In the genomic region with DNA sequence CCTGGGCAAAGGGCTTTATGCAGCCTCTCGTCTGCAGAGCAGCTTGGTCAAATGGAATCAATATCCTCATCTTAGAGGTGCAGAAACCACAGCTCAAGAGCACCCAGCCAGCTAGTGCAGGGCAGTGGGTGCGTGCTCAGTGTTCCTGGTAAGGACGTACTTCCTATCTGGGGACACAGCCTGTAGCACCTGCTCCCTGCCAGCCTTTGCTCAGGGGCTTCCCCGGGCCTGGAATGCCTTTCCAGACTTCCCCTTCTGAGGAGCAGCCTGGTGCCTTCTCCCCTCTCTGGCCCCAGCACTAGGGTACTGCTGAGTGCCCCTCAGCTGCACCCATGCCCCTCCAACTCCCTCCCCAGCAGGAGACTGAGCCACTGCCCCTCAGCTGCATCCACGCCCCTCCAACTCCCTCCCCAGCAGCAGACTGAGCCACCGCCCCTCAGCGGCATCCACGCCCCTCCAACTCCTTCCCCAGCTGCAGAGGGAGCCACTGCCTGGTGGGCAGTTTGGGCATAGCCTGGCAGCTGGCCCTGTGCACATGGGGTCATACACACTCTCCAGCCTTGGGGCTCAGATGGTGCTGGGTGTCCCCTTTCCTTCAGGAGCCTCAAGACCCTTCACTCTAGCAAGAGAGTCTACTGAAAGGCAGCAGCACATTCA, we compare ENCODE assay signal across 16 cellular contexts. TPM values are rescaled to one million over a fixed set of nuclear protein-coding genes. Genes with fewer than 3 reads are reported as not detected.
DNase-seq lines count a peak whose midpoint lies in the region; ATAC-seq, FAIRE-seq and TF ChIP-seq lines count a peak whose summit lies in the region.
"Had no signal": no experiment of that assay in that cellular context is flagged by ENCODE, and none has a peak within 500 bp of the region (broad histone marks: within the 10 kb centered on the region; RNA-seq: fewer than 3 reads in every experiment).

No MANE protein-coding gene starts in this region.

- no peak overlapping the region for H4K5ac ChIP-seq in H1 (ENCODE audit: insufficient read length, low read depth, low read length)

- H3K79me1 ChIP-seq in H1 (ENCODE audit: low read depth, low read length) (no peaks in the 10 kb centered on the region), trophoblast cell (ENCODE audit: low read length) (no peaks in the 10 kb centered on the region)

- H3K56ac ChIP-seq in H1 (replicated peaks; ENCODE audit: insufficient read length, low read depth, low read length), result no peak overlapping the region

- H4K8ac ChIP-seq in H1 (ENCODE audit: extremely low read depth, insufficient read depth, low read length), result 0 out of 2 replicates have a peak overlapping the region, but pooled peaks have one; percentile 14
- H4K8ac ChIP-seq in trophoblast cell (ENCODE audit: low read depth, low read length), result no peak overlapping the region

- POLR2A ChIA-PET in HEK293 (lab: Yijun Ruan, JAX) (no interaction called here), H1 (lab: Charles Lee; ENCODE audit: partially characterized antibody) (no interaction called here)

- H3K23me2 ChIP-seq in H1 (ENCODE audit: low read depth, low read length), result no peaks in the 10 kb centered on the region

- H3K4me2 ChIP-seq in H1 (ENCODE audit: insufficient read depth in 1 of 2, low read depth in 2 of 2, low read length in 2 of 2), result no peak overlapping the region
- no peak overlapping the region for H3K4me2 ChIP-seq in osteoblast (ENCODE audit: insufficient read depth, low read length)
- no peak overlapping the region for H3K4me2 ChIP-seq in trophoblast cell (ENCODE audit: low read length)
- H3K4me2 ChIP-seq: A549, KMS-11, PC-9 had no signal

- FAIRE-seq in H1 (lab: Jason Lieb, UNC), result no peak
- FAIRE-seq: A549 had no signal

- H3K4me1 ChIP-seq in HEK293 (ENCODE audit: control insufficient read depth, insufficient read depth, low read length), result no peaks in the 10 kb centered on the region
- H3K4me1 ChIP-seq in H1 (replicated peaks in 1 of 4; ENCODE audit: control insufficient read depth in 3 of 4, insufficient read depth in 4 of 4, low read length in 3 of 4), result peaks cover 3 to 22% (median 17%) of the 10 kb centered on the region in 4 experiments
- H3K4me1 ChIP-seq in osteoblast (ENCODE audit: insufficient read depth, low read length), result peaks cover 24% of the 10 kb centered on the region
- H3K4me1 ChIP-seq in trophoblast cell (ENCODE audit: control insufficient read depth in 1 of 2, insufficient read depth in 2 of 2, low read length in 2 of 2), result peaks cover 9 to 14% of the 10 kb centered on the region in 2 experiments

- no peak for TF ChIP-seq RAD21 in H1 (IDR thresholded peaks at IDR 0.05 in 1 of 2, conservative IDR thresholded peaks at IDR 0.05 in 1 of 2; ENCODE audit: low read depth in 2 of 2, low read length in 2 of 2)

- no peaks in the 10 kb centered on the region for H4K20me1 ChIP-seq in H1 (replicated peaks in 1 of 2; ENCODE audit: control insufficient read depth in 1 of 2, insufficient read depth in 2 of 2, low read length in 2 of 2)
- no peaks in the 10 kb centered on the region for H4K20me1 ChIP-seq in osteoblast (ENCODE audit: insufficient read depth, low read length)

- H2AK5ac ChIP-seq in H1 (ENCODE audit: low read depth, low read length) (no peak overlapping the region), trophoblast cell (ENCODE audit: low read length) (no peak overlapping the region)

- H3K9me3 ChIP-seq in HEK293 (ENCODE audit: control insufficient read depth, insufficient read depth, low read depth, low read length) (no peaks in the 10 kb centered on the region), H1 (ENCODE audit: insufficient read depth in 2 of 2, low read depth in 1 of 2, low read length in 1 of 2) (no peaks in the 10 kb centered on the region), osteoblast (ENCODE audit: low read depth, low read length) (no peaks in the 10 kb centered on the region), trophoblast cell (ENCODE audit: insufficient read depth, low read depth, low read length) (peaks cover 4% of the 10 kb centered on the region)
- H3K9me3 ChIP-seq: A549 had no signal

- peak overlapping the region; percentile 67; the same call in 1 of the 2 replicates for H2BK15ac ChIP-seq in H1 (ENCODE audit: low read length)

- H3K79me2 ChIP-seq in H1 (ENCODE audit: control insufficient read depth in 1 of 2, insufficient read depth in 2 of 2, low read length in 2 of 2), result no peaks in the 10 kb centered on the region
- H3K79me2 ChIP-seq in osteoblast (ENCODE audit: insufficient read depth, low read length), result peaks cover 10% of the 10 kb centered on the region
- H3K79me2 ChIP-seq in trophoblast cell (ENCODE audit: control insufficient read depth, insufficient read depth, low read length, poor library complexity), result no peaks in the 10 kb centered on the region

- no peak for TF ChIP-seq CTCF in HEK293 (tag by site-specific recombination; IDR thresholded peaks at IDR 0.05)
- no peak for TF ChIP-seq CTCF in H1 (IDR thresholded peaks at IDR 0.05; ENCODE audit: control extremely low read depth in 1 of 3, insufficient read depth in 1 of 3, low read depth in 1 of 3, low read length in 3 of 3)
- TF ChIP-seq CTCF in osteoblast (IDR thresholded peaks at IDR 0.05; ENCODE audit: extremely low read depth, low read depth, low read length), result no peak
- no peak for TF ChIP-seq CTCF in omental fat pad (IDR thresholded peaks at IDR 0.05)

- H3K27me3 ChIP-seq in H1 (replicated peaks in 1 of 4; ENCODE audit: control insufficient read depth in 3 of 4, extremely low read depth in 1 of 4, insufficient read depth in 3 of 4, low read length in 3 of 4), result no peaks in the 10 kb centered on the region
- no peaks in the 10 kb centered on the region for H3K27me3 ChIP-seq in osteoblast (ENCODE audit: insufficient read depth, low read length)
- H3K27me3 ChIP-seq in trophoblast cell (ENCODE audit: insufficient read depth, low read length), result no peaks in the 10 kb centered on the region

- H2BK20ac ChIP-seq in H1 (ENCODE audit: low read length), result no peak overlapping the region; the same call in 1 of the 2 replicates

- no peak for TF ChIP-seq EP300 in H1 (IDR thresholded peaks at IDR 0.05; ENCODE audit: borderline replicate concordance in 1 of 2, low read depth in 2 of 2, low read length in 2 of 2)

- H3K14ac ChIP-seq in H1 (ENCODE audit: insufficient read length), result no peak overlapping the region
- H3K14ac ChIP-seq in trophoblast cell (ENCODE audit: low read length), result no peak overlapping the region

- CTCF ChIA-PET in HEK293 (lab: Yijun Ruan, JAX) (interaction anchor here (1.1 kb wide), 1 partner anchor 42 kb away, joined by 3 read pairs; a partner anchor contains a TSS), H1 (lab: Charles Lee; ENCODE audit: partially characterized antibody) (interaction anchor here (1.0 to 2.1 kb wide), 8 partner anchors 24 to 179 kb away, joined by 3 to 8 read pairs (median 4); no protein-coding TSS in a partner anchor)

- H3K18ac ChIP-seq in H1 (ENCODE audit: extremely low read depth, low read length) (no peak overlapping the region), trophoblast cell (ENCODE audit: low read length) (no peak overlapping the region)

- no peak overlapping the region for H2AFZ ChIP-seq in H1 (ENCODE audit: low read length)
- H2AFZ ChIP-seq in osteoblast (ENCODE audit: low read length), result no peak overlapping the region
- H2AFZ ChIP-seq in trophoblast cell (ENCODE audit: insufficient read depth, low read length, poor library complexity), result no peak overlapping the region
- H2AFZ ChIP-seq: PC-9 had no signal

- no peak overlapping the region for H4K12ac ChIP-seq in trophoblast cell (ENCODE audit: low read depth, low read length)

- H2BK5ac ChIP-seq in H1 (ENCODE audit: low read depth, low read length), result peak overlapping the region; percentile 38; the same call in 1 of the 2 replicates
- H2BK5ac ChIP-seq in trophoblast cell (ENCODE audit: low read depth, low read length, poor library complexity), result no peak overlapping the region

- no peaks in the 10 kb centered on the region for H3K36me3 ChIP-seq in HEK293 (ENCODE audit: control insufficient read depth in 2 of 2, insufficient read depth in 1 of 2, low read length in 2 of 2)
- H3K36me3 ChIP-seq in H1 (ENCODE audit: control insufficient read depth in 2 of 4, insufficient read depth in 4 of 4, low read length in 3 of 4), result no peaks in the 10 kb centered on the region
- H3K36me3 ChIP-seq in osteoblast (ENCODE audit: insufficient read depth, low read length), result no peaks in the 10 kb centered on the region
- no peaks in the 10 kb centered on the region for H3K36me3 ChIP-seq in trophoblast cell (ENCODE audit: control insufficient read depth in 1 of 2, insufficient read depth in 2 of 2, low read length in 2 of 2)

- H3K23ac ChIP-seq in H1 (ENCODE audit: insufficient read length) (no peak overlapping the region), trophoblast cell (ENCODE audit: low read length) (no peak overlapping the region)

- 86% methylated on average over 6 of the region's 8 CpGs; no CpG with 5 or more reads in 1 of the 2 experiments for WGBS in H1 (ENCODE audit: extremely low coverage in 1 of 2, insufficient coverage in 1 of 2, insufficient read length in 1 of 2, insufficient replicate concordance in 2 of 2, low coverage in 1 of 2, low lambda C conversion rate in 2 of 2, missing lambda C conversion rate in 1 of 2), 2 experiments
- WGBS in trophoblast cell (ENCODE audit: extremely low coverage, insufficient coverage, insufficient read length), result no CpG with 5 or more reads among the region's 8 CpGs

- H3K9ac ChIP-seq in H1 (replicated peaks in 1 of 4; ENCODE audit: extremely low read depth in 1 of 4, low read depth in 3 of 4, low read length in 3 of 4) (0 out of 7 replicates have a peak overlapping the region, but pooled peaks of 1 of the 4 experiments have one; percentile 6), trophoblast cell (ENCODE audit: low read length) (no peak overlapping the region)
- H3K9ac ChIP-seq: KMS-11 had no signal

- H2BK120ac ChIP-seq in H1 (replicated peaks; ENCODE audit: low read depth, low read length), result no peak overlapping the region
- H2BK120ac ChIP-seq in trophoblast cell (ENCODE audit: insufficient read depth, low read length, poor library complexity), result no peak overlapping the region

- no peak for TF ChIP-seq POLR2A in H1 (IDR thresholded peaks at IDR 0.05; ENCODE audit: control extremely low read depth in 1 of 2, low read depth in 2 of 2, low read length in 2 of 2)

- H3K4me3 ChIP-seq in HEK293 (ENCODE audit: low read depth, low read length), result no peak overlapping the region
- H3K4me3 ChIP-seq in H1 (ENCODE audit: extremely low read depth in 1 of 4, insufficient read depth in 2 of 4, low read depth in 3 of 4, low read length in 4 of 4), result no peak overlapping the region
- no peak overlapping the region for H3K4me3 ChIP-seq in osteoblast (ENCODE audit: insufficient read depth, low read length)
- no peak overlapping the region for H3K4me3 ChIP-seq in trophoblast cell (ENCODE audit: low read depth, low read length)
- H3K4me3 ChIP-seq: A549, PC-9, SK-N-MC had no signal

- DNase-seq in COLO668 (lab: John Stamatoyannopoulos, UW; ENCODE audit: unreplicated experiment) (peak; percentile 31), H1 (ENCODE audit: low read depth in 1 of 2, low spot score in 2 of 2) (no peak), osteoblast (ENCODE audit: insufficient read length, low spot score, missing footprints) (peak; percentile 53), trophoblast cell (no peak), omental fat pad (ENCODE audit: low spot score) (no peak)
- DNase-seq: C1 segment of cervical spinal cord, NCI-H146, NCI-H82, PC-9 had no signal

- H2BK12ac ChIP-seq in H1 (ENCODE audit: low read depth, low read length) (no peak overlapping the region; the same call in 1 of the 2 replicates), trophoblast cell (ENCODE audit: low read length) (no peak overlapping the region)

- H3K4ac ChIP-seq in H1 (replicated peaks; ENCODE audit: insufficient read length, low read depth, low read length) (no peak overlapping the region), trophoblast cell (ENCODE audit: low read depth, low read length) (no peak overlapping the region)

- peak overlapping the region; percentile 14 for H4K91ac ChIP-seq in H1 (replicated peaks; ENCODE audit: insufficient read length, low read length)
- H4K91ac ChIP-seq in trophoblast cell (ENCODE audit: low read depth, low read length), result no peak overlapping the region

- H3K27ac ChIP-seq in HEK293 (ENCODE audit: extremely low read depth, low read depth, low read length) (no peak overlapping the region), H1 (ENCODE audit: low read depth, low read length) (no peak overlapping the region; the same call in 1 of the 2 replicates), osteoblast (ENCODE audit: low read depth, low read length) (no peak overlapping the region), trophoblast cell (ENCODE audit: low read depth, low read length) (no peak overlapping the region)
- H3K27ac ChIP-seq: KMS-11, PC-9, SK-N-MC had no signal

- no peak for ATAC-seq in HG03280 (IDR thresholded peaks at IDR 0.05; ENCODE audit: unreplicated experiment)
- ATAC-seq in HG03097 (IDR thresholded peaks at IDR 0.05; ENCODE audit: low FRiP score, unreplicated experiment), result no peak
- ATAC-seq in omental fat pad (ENCODE audit: low FRiP score), result no peak
- ATAC-seq: HCT116 had no signal

RNA-seq across cellular contexts. Expression of a gene that starts 42.2 kb away (rescaled TPM):
- total RNA-seq in H1 (2021; fragmentation: NEBNext Ultra II Directional; extraction: Animal tissue kit (Norgen Biotek cat#: 25700)), result 16.2 and 18.2 TPM in 2 replicates
- 3.6 and 5.1 TPM in 2 replicates for polyA plus RNA-seq in H1 (2011; rRNA removed)
- 3.6 TPM for polyA plus RNA-seq in H1 (2011; cell fraction: cytosol; rRNA removed)
- polyA plus RNA-seq in H1 (2011; cell fraction: nucleus; rRNA removed), result 9.3 TPM
- 5.8 to 7.5 TPM (median 6.7 TPM) in 4 replicates for polyA plus RNA-seq in H1 (2012, experiment 1 of 2)
- polyA plus RNA-seq in H1 (2012, experiment 2 of 2), result 2.7 TPM
- 7.8 TPM for polyA plus RNA-seq in H1 (2013, experiment 1 of 2)
- polyA plus RNA-seq in H1 (2013, experiment 2 of 2), result 7.8 TPM
- 8.1 and 10.5 TPM in 2 replicates for polyA minus RNA-seq in H1 (2011; rRNA and poly(A)+ RNA removed)
- 5.6 TPM for polyA minus RNA-seq in H1 (2011; cell fraction: cytosol; rRNA and poly(A)+ RNA removed)
- 16.3 TPM for polyA minus RNA-seq in H1 (2011; cell fraction: nucleus; rRNA and poly(A)+ RNA removed)
- total RNA-seq in osteoblast (101 and 106 TPM in 2 replicates), omental fat pad (10 to 100 TPM; 24.6 to 35.5 (median 26.9) TPM)
- polyA plus RNA-seq in trophoblast cell (2013), result 14.8 and 15.5 TPM in 2 replicates

Comparison
In these comparisons a context has a peak if more than half of its experiments do, and no peak if none do; other contexts are left out.
1. DNase-seq: peak in COLO668 (single experiment) and osteoblast (single experiment); none in H1 (0 of 2), trophoblast cell (0 of 2) and omental fat pad (single experiment).